Comparison of ENCODE assay signal across 26 cellular contexts in genomic region chr9:92187989-92188714, GRCh38.
DNase-seq lines count a peak whose midpoint lies in the region; ATAC-seq and TF ChIP-seq lines count a peak whose summit lies in the region.
"Had no signal": no experiment of that assay in that cellular context is flagged by ENCODE, and none has a peak within 500 bp of the region (broad histone marks: within the 10 kb centered on the region; RNA-seq: fewer than 3 reads in every experiment).

No MANE protein-coding gene starts in this region.

- no peak for DNase-seq in stimulated activated naive CD8-positive, alpha-beta T cell treated with anti-CD3 and anti-CD28 coated beads, Interleukin-15, amount 100 ng/mL, for 72 hours
- DNase-seq in stimulated activated naive CD8-positive, alpha-beta T cell treated with anti-CD3 and anti-CD28 coated beads, Interleukin-15, Interleukin-2, amounts not matched to agents 100 U/mL and 50 U/mL, for 24 hours, result no peak
- DNase-seq in PC-3 (peak; percentile 4), choroid plexus epithelial cell (ENCODE audit: low read depth) (peak; percentile 51), SJCRH30 (no peak)
- DNase-seq in naive thymus-derived CD4-positive, alpha-beta T cell, result no peak
- DNase-seq: ACHN; activated CD4-positive, alpha-beta T cell treated with anti-CD3 and anti-CD28 coated beads for 48 hours; activated CD8-positive, alpha-beta memory T cell treated with anti-CD3 and anti-CD28 coated beads for 24 hours; activated effector memory CD4-positive, alpha-beta T cell treated with anti-CD3 and anti-CD28 coated beads, Interleukin-2, amount 50 U/mL, for 16 hours; activated naive CD8-positive, alpha-beta T cell treated with anti-CD3 and anti-CD28 coated beads for 36 hours; aorta; BE2C; central memory CD4-positive, alpha-beta T cell; GDM1; kidney; natural killer cell; NCI-H1092; NCI-H187 treated with DMSO at 0.1 percent for 48 hours had no signal

- CTCF ChIA-PET in PC-3 (lab: Charles Lee), result no interaction called here
- CTCF ChIA-PET in naive thymus-derived CD4-positive, alpha-beta T cell (lab: Charles Lee), result no interaction called here

- POLR2A ChIA-PET in PC-3 (lab: Charles Lee; ENCODE audit: unreplicated experiment), result no interaction called here
- POLR2A ChIA-PET in naive thymus-derived CD4-positive, alpha-beta T cell (lab: Charles Lee), result no interaction called here

- no TSS peak for BruUV-seq in PC-3 (replicated peaks; lab: Mats Ljungman, UMichigan)

- H3K9me3 Mint-ChIP-seq in stimulated activated naive CD8-positive, alpha-beta T cell treated with anti-CD3 and anti-CD28 coated beads, Interleukin-15, amount 100 ng/mL, for 72 hours, result peaks cover 3 to 6% of the 10 kb centered on the region in 2 donors
- H3K9me3 Mint-ChIP-seq in naive thymus-derived CD4-positive, alpha-beta T cell, result peaks cover 0 to 3% (median 0%) of the 10 kb centered on the region in 11 donors
- H3K9me3 Mint-ChIP-seq: activated naive CD8-positive, alpha-beta T cell treated with anti-CD3 and anti-CD28 coated beads for 36 hours; natural killer cell; T-helper 2 cell treated with Interferon-gamma antibody and Interleukin-4, amounts not matched to agents 5 μg/mL and 100 μg/mL, for 36 hours had no signal

- H3K36me3 Mint-ChIP-seq in naive thymus-derived CD4-positive, alpha-beta T cell, result peaks cover 0 to 3% (median 0%) of the 10 kb centered on the region in 5 donors
- H3K36me3 Mint-ChIP-seq: activated naive CD8-positive, alpha-beta T cell treated with anti-CD3 and anti-CD28 coated beads for 36 hours; natural killer cell; type B pancreatic cell had no signal

- H3K27me3 ChIP-seq in PC-3 (ENCODE audit: low read length) (no peaks in the 10 kb centered on the region), SJCRH30 (no peaks in the 10 kb centered on the region)
- H3K27me3 ChIP-seq in naive thymus-derived CD4-positive, alpha-beta T cell (ENCODE audit: control insufficient read depth in 2 of 2, insufficient read depth in 2 of 2, low read length in 2 of 2), result no peaks in the 10 kb centered on the region
- H3K27me3 ChIP-seq: BE2C had no signal

- H3K9me2 ChIP-seq in PC-3 (replicated peaks; ENCODE audit: low read length), result no peaks in the 10 kb centered on the region

- peak; percentile 23 for ATAC-seq in stimulated activated naive CD8-positive, alpha-beta T cell treated with anti-CD3 and anti-CD28 coated beads, Interleukin-15, amount 100 ng/mL, for 72 hours
- no peak for ATAC-seq in stimulated activated naive CD8-positive, alpha-beta T cell treated with anti-CD3 and anti-CD28 coated beads, Interleukin-15, Interleukin-2, amounts not matched to agents 100 U/mL and 50 U/mL, for 24 hours
- ATAC-seq in PC-3 (no peak), HG03378 (IDR thresholded peaks at IDR 0.05; ENCODE audit: unreplicated experiment) (no peak), GM21367 (IDR thresholded peaks at IDR 0.05; ENCODE audit: unreplicated experiment) (no peak)
- no peak for ATAC-seq in naive thymus-derived CD4-positive, alpha-beta T cell
- ATAC-seq: natural killer cell, SK-N-SH treated with all-trans-retinoic acid at 6 μM for 48 hours had no signal

- peaks cover 8% of the 10 kb centered on the region for H3K4me1 Mint-ChIP-seq in stimulated activated naive CD8-positive, alpha-beta T cell treated with anti-CD3 and anti-CD28 coated beads, Interleukin-15, amount 100 ng/mL, for 72 hours
- H3K4me1 Mint-ChIP-seq in naive thymus-derived CD4-positive, alpha-beta T cell, result peaks cover 0 to 2% (median 0%) of the 10 kb centered on the region in 7 donors
- H3K4me1 Mint-ChIP-seq: activated naive CD8-positive, alpha-beta T cell treated with anti-CD3 and anti-CD28 coated beads for 36 hours; natural killer cell had no signal

- TF ChIP-seq CTCF in PC-3 (conservative IDR thresholded peaks at IDR 0.05; ENCODE audit: low read depth, low read length) (no peak), choroid plexus epithelial cell (conservative IDR thresholded peaks at IDR 0.05; ENCODE audit: low read depth, low read length) (no peak)

- no peaks in the 10 kb centered on the region for H3K79me2 ChIP-seq in PC-3 (ENCODE audit: low read length)

- H3K4me1 ChIP-seq in PC-3 (ENCODE audit: insufficient read depth, low read length) (no peaks in the 10 kb centered on the region), SJCRH30 (peaks cover 37% of the 10 kb centered on the region)
- no peaks in the 10 kb centered on the region for H3K4me1 ChIP-seq in naive thymus-derived CD4-positive, alpha-beta T cell (ENCODE audit: control insufficient read depth in 2 of 2, insufficient read depth in 2 of 2, low read length in 2 of 2)

- H3K27ac ChIP-seq in PC-3 (ENCODE audit: low read length) (no peak overlapping the region), SJCRH30 (no peak overlapping the region)
- H3K27ac ChIP-seq in naive thymus-derived CD4-positive, alpha-beta T cell (ENCODE audit: low read depth, low read length), result no peak overlapping the region
- H3K27ac ChIP-seq: skin epidermis, VCaP had no signal

- H3K4me3 ChIP-seq in PC-3 (ENCODE audit: low read length) (no peak overlapping the region), choroid plexus epithelial cell (ENCODE audit: low read depth, low read length) (no peak overlapping the region), SJCRH30 (no peak overlapping the region)
- H3K4me3 ChIP-seq in naive thymus-derived CD4-positive, alpha-beta T cell (ENCODE audit: low read length), result no peak overlapping the region
- H3K4me3 ChIP-seq: skin epidermis had no signal

- intact Hi-C loops in PC-3 (cut with micrococcal nuclease), result no loop called here
- intact Hi-C loops in naive thymus-derived CD4-positive, alpha-beta T cell (cut with micrococcal nuclease), result no loop called here

- H3K9me3 ChIP-seq in PC-3 (ENCODE audit: low read length), result no peaks in the 10 kb centered on the region
- no peaks in the 10 kb centered on the region for H3K9me3 ChIP-seq in SJCRH30 (replicated peaks)
- no peaks in the 10 kb centered on the region for H3K9me3 ChIP-seq in naive thymus-derived CD4-positive, alpha-beta T cell (ENCODE audit: control insufficient read depth in 2 of 3, low read length in 3 of 3)
- H3K9me3 ChIP-seq: BE2C had no signal

- H3K9ac ChIP-seq in PC-3 (ENCODE audit: low read length), result no peak overlapping the region

- H3K4me3 Mint-ChIP-seq in stimulated activated naive CD8-positive, alpha-beta T cell treated with anti-CD3 and anti-CD28 coated beads, Interleukin-15, amount 100 ng/mL, for 72 hours, result no peak overlapping the region
- H3K4me3 Mint-ChIP-seq in naive thymus-derived CD4-positive, alpha-beta T cell, result no peak overlapping the region
- H3K4me3 Mint-ChIP-seq: activated naive CD8-positive, alpha-beta T cell treated with anti-CD3 and anti-CD28 coated beads for 36 hours; natural killer cell; T-helper 2 cell treated with Interferon-gamma antibody and Interleukin-4, amounts not matched to agents 5 μg/mL and 100 μg/mL, for 36 hours; type B pancreatic cell had no signal

- H3K36me3 ChIP-seq in PC-3 (ENCODE audit: low read depth, low read length) (no peaks in the 10 kb centered on the region), SJCRH30 (no peaks in the 10 kb centered on the region)
- H3K36me3 ChIP-seq in naive thymus-derived CD4-positive, alpha-beta T cell (ENCODE audit: control insufficient read depth in 2 of 3, insufficient read depth in 3 of 3, low read length in 3 of 3), result no peaks in the 10 kb centered on the region
- H3K36me3 ChIP-seq: BE2C had no signal

- no peak overlapping the region for H2AFZ ChIP-seq in PC-3 (ENCODE audit: low read length)

- H4K20me1 ChIP-seq in PC-3 (ENCODE audit: low read length), result no peaks in the 10 kb centered on the region

- H3F3A ChIP-seq in PC-3 (ENCODE audit: low read length, unreplicated experiment), result no peaks in the 10 kb centered on the region

- no peak overlapping the region for H3K4me2 ChIP-seq in PC-3 (ENCODE audit: low read length)

- no peak overlapping the region for H3K27ac Mint-ChIP-seq in stimulated activated naive CD8-positive, alpha-beta T cell treated with anti-CD3 and anti-CD28 coated beads, Interleukin-15, amount 100 ng/mL, for 72 hours
- H3K27ac Mint-ChIP-seq in naive thymus-derived CD4-positive, alpha-beta T cell, result no peak overlapping the region
- H3K27ac Mint-ChIP-seq: activated naive CD8-positive, alpha-beta T cell treated with anti-CD3 and anti-CD28 coated beads for 36 hours; natural killer cell; type B pancreatic cell had no signal

- H3K27me3 Mint-ChIP-seq in stimulated activated naive CD8-positive, alpha-beta T cell treated with anti-CD3 and anti-CD28 coated beads, Interleukin-15, amount 100 ng/mL, for 72 hours, result peaks cover 9% of the 10 kb centered on the region
- H3K27me3 Mint-ChIP-seq in naive thymus-derived CD4-positive, alpha-beta T cell, result peaks cover 4 to 24% (median 4%) of the 10 kb centered on the region in 5 donors
- H3K27me3 Mint-ChIP-seq: activated naive CD8-positive, alpha-beta T cell treated with anti-CD3 and anti-CD28 coated beads for 36 hours had no signal

Comparison
In these comparisons a context has a peak if more than half of its experiments do, and no peak if none do; other contexts are left out.
1. DNase-seq: peak in PC-3 (single experiment) and choroid plexus epithelial cell (single experiment); none in stimulated activated naive CD8-positive, alpha-beta T cell treated with anti-CD3 and anti-CD28 coated beads, Interleukin-15, amount 100 ng/mL, for 72 hours (0 of 2), stimulated activated naive CD8-positive, alpha-beta T cell treated with anti-CD3 and anti-CD28 coated beads, Interleukin-15, Interleukin-2, amounts not matched to agents 100 U/mL and 50 U/mL, for 24 hours (single experiment), SJCRH30 (0 of 2) and naive thymus-derived CD4-positive, alpha-beta T cell (0 of 9).